In the genomic region with DNA sequence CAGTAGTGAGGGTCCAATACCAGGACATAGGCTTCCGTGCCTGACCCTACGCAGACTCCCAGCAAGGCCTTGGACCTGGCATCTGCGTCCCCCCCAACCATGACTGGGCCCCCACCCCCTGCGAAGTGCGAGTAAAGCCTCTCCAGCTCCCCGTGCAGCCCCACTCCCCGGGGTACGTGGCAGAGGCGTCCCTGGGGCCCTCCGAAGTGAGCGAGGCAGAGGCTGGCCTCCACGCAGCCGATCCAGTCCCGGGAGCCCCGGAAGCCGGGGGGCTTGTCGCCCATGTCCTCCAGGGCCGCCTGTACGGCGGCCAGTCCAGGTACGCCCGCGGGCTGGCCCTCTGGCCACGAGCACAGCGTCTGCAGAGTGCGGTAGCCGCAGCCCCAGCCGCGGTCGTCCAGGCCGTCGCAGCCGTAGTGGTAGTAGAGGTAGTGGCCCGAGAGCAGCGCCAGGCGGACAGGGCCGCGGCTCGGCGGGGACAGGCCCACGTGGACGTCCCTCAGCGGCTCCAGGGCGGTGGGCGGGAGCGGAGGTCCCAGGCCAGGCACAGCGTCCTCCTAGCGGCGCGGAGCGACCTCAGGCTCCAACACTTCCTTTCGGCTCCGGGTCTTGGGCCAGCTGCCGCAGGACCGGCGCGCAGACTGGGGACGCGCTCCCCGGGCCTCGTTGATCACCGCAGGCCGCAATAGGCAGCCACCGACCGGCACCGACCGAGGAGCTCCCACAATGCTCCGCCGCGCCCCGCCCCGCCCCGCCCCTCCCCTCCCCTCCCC, we compare ENCODE assay signal across 8 cellular contexts. TPM values are rescaled to one million over a fixed set of nuclear protein-coding genes. Genes with fewer than 3 reads are reported as not detected.
DNase-seq lines count a peak whose midpoint lies in the region; ATAC-seq, FAIRE-seq and TF ChIP-seq lines count a peak whose summit lies in the region.

A gene (minus strand): TSS at position 728 of the 773 bp plus-strand sequence. CDS start 444 bp downstream, at position 284.

- H3K9me3 ChIP-seq in gastroesophageal sphincter, result no peaks in the 10 kb centered on the region

- H3K9ac ChIP-seq in rectal smooth muscle tissue (ENCODE audit: low read length), result peak within 1 kb of the TSS; percentile 74

- TF ChIP-seq POLR2A in gastroesophageal sphincter (IDR thresholded peaks at IDR 0.05) (no peak), H54 (IDR thresholded peaks at IDR 0.05; ENCODE audit: low read depth, low read length) (no peak)

- no peak for TF ChIP-seq EP300 in gastroesophageal sphincter (IDR thresholded peaks at IDR 0.05)

- H3K4me3 ChIP-seq in gastroesophageal sphincter (peak within 1 kb of the TSS; percentile 46 to 75), rectal smooth muscle tissue (ENCODE audit: low read length) (peak within 1 kb of the TSS; percentile 79)

- DNase-seq in stimulated activated CD4-positive, alpha-beta T cell treated with anti-CD3 and anti-CD28 coated beads, Interleukin-4, amount 100 ng/mL, for 1 hour, result peak; percentile 23
- DNase-seq in stimulated activated CD4-positive, alpha-beta T cell treated with anti-CD3 and anti-CD28 coated beads, Interleukin-1b, Interleukin-23, amount 100 ng/mL, for 48 hours, result no peak
- DNase-seq in H54 (ENCODE audit: insufficient read length, low spot score) (no peak), islet precursor cell (no peak)

- H3K4me1 ChIP-seq in gastroesophageal sphincter (peaks cover 0 to 50% (median 21%) of the 10 kb centered on the region in 3 donors), rectal smooth muscle tissue (ENCODE audit: control insufficient read depth, insufficient read depth, low read length) (peaks cover 10% of the 10 kb centered on the region)

- FAIRE-seq in H54 (lab: Jason Lieb, UNC), result no peak

- H3K27ac ChIP-seq in VCaP, result peak within 1 kb of the TSS; percentile 99
- peak within 1 kb of the TSS; percentile 76 to 92 (median 86) for H3K27ac ChIP-seq in gastroesophageal sphincter
- peak within 1 kb of the TSS; percentile 80 for H3K27ac ChIP-seq in rectal smooth muscle tissue (ENCODE audit: low read depth, low read length)

- peaks cover 3% of the 10 kb centered on the region for H3K27me3 ChIP-seq in gastroesophageal sphincter
- peaks cover 5% of the 10 kb centered on the region for H3K27me3 ChIP-seq in rectal smooth muscle tissue (ENCODE audit: control insufficient read depth, insufficient read depth, low read length)

- peaks cover 0 to 45% of the 10 kb centered on the region in 2 donors for H3K36me3 ChIP-seq in gastroesophageal sphincter
- peaks cover 33% of the 10 kb centered on the region for H3K36me3 ChIP-seq in rectal smooth muscle tissue (ENCODE audit: control insufficient read depth, insufficient read depth, low read length)

- ATAC-seq in HG03045 (IDR thresholded peaks at IDR 0.05; ENCODE audit: unreplicated experiment), result peak; percentile 29
- peak; percentile 62 for ATAC-seq in gastroesophageal sphincter

- TF ChIP-seq CTCF in VCaP (conservative IDR thresholded peaks at IDR 0.05), result no peak
- TF ChIP-seq CTCF in gastroesophageal sphincter (IDR thresholded peaks at IDR 0.05), result peak in 2 of 4 experiments; percentile 28 to 35

- WGBS in gastroesophageal sphincter (ENCODE audit: low coverage in 1 of 2), 2 donors, result no CpG with 5 or more reads among the region's 73 CpGs

RNA-seq across cellular contexts. Expression of the gene that starts here (rescaled TPM):
- total RNA-seq in gastroesophageal sphincter, result 1 to 10 TPM; 5.4 to 9.2 (median 7.7) TPM
